Comparison of ENCODE assay signal across 9 cellular contexts in the genomic region with DNA sequence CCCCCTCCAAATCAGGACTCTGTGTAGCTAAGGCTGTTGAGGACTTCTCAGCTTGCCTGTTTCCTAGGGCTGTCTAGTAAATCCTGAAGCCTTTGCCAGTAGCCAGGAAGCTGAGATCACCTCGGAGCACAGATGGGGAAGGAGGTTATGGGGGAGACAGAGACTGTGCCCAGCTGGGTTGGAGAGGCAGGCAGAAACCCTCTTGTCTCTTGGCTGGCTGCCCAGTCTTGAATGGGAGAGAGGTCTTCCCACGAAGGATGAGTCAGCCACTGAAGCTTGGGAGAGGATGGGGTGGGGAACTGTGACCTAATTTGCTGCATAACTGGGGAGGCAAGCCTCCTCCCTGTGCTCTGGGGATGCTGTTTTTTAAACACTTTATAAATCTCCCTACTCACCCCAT.
DNase-seq lines count a peak whose midpoint lies in the region; TF ChIP-seq lines count a peak whose summit lies in the region.
"Had no signal": no experiment of that assay in that cellular context is flagged by ENCODE, and none has a peak within 500 bp of the region (broad histone marks: within the 10 kb centered on the region; RNA-seq: fewer than 3 reads in every experiment).

No MANE protein-coding gene starts in this region.

- H3K36me3 ChIP-seq in HEK293 (ENCODE audit: control insufficient read depth in 2 of 2, insufficient read depth in 1 of 2, low read length in 2 of 2) = no peaks in the 10 kb centered on the region
- H3K36me3 ChIP-seq in osteoblast (ENCODE audit: insufficient read depth, low read length) = no peaks in the 10 kb centered on the region
- H3K36me3 ChIP-seq in CD8-positive, alpha-beta memory T cell (ENCODE audit: insufficient read depth, low read length) = no peaks in the 10 kb centered on the region

- no peaks in the 10 kb centered on the region for H4K20me1 ChIP-seq in osteoblast (ENCODE audit: insufficient read depth, low read length)

- H3K79me2 ChIP-seq in osteoblast (ENCODE audit: insufficient read depth, low read length) = no peaks in the 10 kb centered on the region

- H3K9me3 Mint-ChIP-seq in CD8-positive, alpha-beta memory T cell = peaks cover 0 to 3% (median 0%) of the 10 kb centered on the region in 5 donors

- H3K4me1 ChIP-seq in HEK293 (ENCODE audit: control insufficient read depth, insufficient read depth, low read length) (no peaks in the 10 kb centered on the region; the same call in 1 of the 2 replicates), osteoblast (ENCODE audit: insufficient read depth, low read length) (no peaks in the 10 kb centered on the region)
- no peaks in the 10 kb centered on the region for H3K4me1 ChIP-seq in CD8-positive, alpha-beta memory T cell (ENCODE audit: insufficient read depth, low read length)

- H3K4me3 ChIP-seq in HEK293 (ENCODE audit: low read depth, low read length) (no peak overlapping the region), astrocyte of the spinal cord (ENCODE audit: low read depth, low read length) (no peak overlapping the region), osteoblast (ENCODE audit: insufficient read depth, low read length) (no peak overlapping the region)
- H3K4me3 ChIP-seq in CD8-positive, alpha-beta memory T cell (ENCODE audit: low read length) = no peak overlapping the region

- no peak overlapping the region for H2AFZ ChIP-seq in osteoblast (ENCODE audit: low read length)

- H3K9me3 ChIP-seq in HEK293 (ENCODE audit: control insufficient read depth, insufficient read depth, low read depth, low read length) (no peaks in the 10 kb centered on the region), osteoblast (ENCODE audit: low read depth, low read length) (no peaks in the 10 kb centered on the region)
- no peaks in the 10 kb centered on the region for H3K9me3 ChIP-seq in CD8-positive, alpha-beta memory T cell (ENCODE audit: low read length)

- peak; percentile 0 for DNase-seq in NCI-H2227 treated with DMSO at 0.1 percent for 48 hours (lab: John Stamatoyannopoulos, UW)
- DNase-seq in astrocyte of the spinal cord (ENCODE audit: low read depth, low spot score) = peak; percentile 40
- DNase-seq in pons (ENCODE audit: low spot score) = peak; percentile 79
- DNase-seq in MV-4-11 (lab: John Stamatoyannopoulos, UW) = no peak
- no peak for DNase-seq in activated CD4-positive, alpha-beta T cell treated with anti-CD3 and anti-CD28 coated beads, Interleukin-2, amount 50 U/mL, for 48 hours
- DNase-seq in osteoblast (ENCODE audit: insufficient read length, low spot score, missing footprints) = no peak
- DNase-seq in CD8-positive, alpha-beta memory T cell = no peak
- DNase-seq: T-helper 1 cell had no signal

- no peak overlapping the region for H3K4me2 ChIP-seq in osteoblast (ENCODE audit: insufficient read depth, low read length)

- TF ChIP-seq CTCF in HEK293 (tag by site-specific recombination; IDR thresholded peaks at IDR 0.05) = no peak
- TF ChIP-seq CTCF in astrocyte of the spinal cord (IDR thresholded peaks at IDR 0.05; ENCODE audit: low read depth, low read length) = no peak
- no peak for TF ChIP-seq CTCF in osteoblast (IDR thresholded peaks at IDR 0.05; ENCODE audit: extremely low read depth, low read depth, low read length)

- H3K27ac ChIP-seq in HEK293 (ENCODE audit: extremely low read depth, low read depth, low read length) = no peak overlapping the region
- H3K27ac ChIP-seq in osteoblast (ENCODE audit: low read depth, low read length) = no peak overlapping the region
- H3K27ac ChIP-seq in CD8-positive, alpha-beta memory T cell (ENCODE audit: low read depth, low read length) = no peak overlapping the region

- H3K4me1 Mint-ChIP-seq in CD8-positive, alpha-beta memory T cell = no peaks in the 10 kb centered on the region

- POLR2A ChIA-PET in HEK293 (lab: Yijun Ruan, JAX) = no interaction called here
- POLR2A ChIA-PET in CD8-positive, alpha-beta memory T cell (lab: Charles Lee) = no interaction called here

- in situ Hi-C loops in astrocyte of the spinal cord (cut with HindIII; ENCODE audit: low sequenced_read_pairs) = no loop called here

- no peak overlapping the region for H3K27ac Mint-ChIP-seq in CD8-positive, alpha-beta memory T cell

- H3K4me3 Mint-ChIP-seq in CD8-positive, alpha-beta memory T cell = no peak overlapping the region

- no peaks in the 10 kb centered on the region for H3K36me3 Mint-ChIP-seq in CD8-positive, alpha-beta memory T cell

- no peaks in the 10 kb centered on the region for H3K27me3 ChIP-seq in osteoblast (ENCODE audit: insufficient read depth, low read length)
- no peaks in the 10 kb centered on the region for H3K27me3 ChIP-seq in CD8-positive, alpha-beta memory T cell (ENCODE audit: insufficient read depth, low read length, poor library complexity, severe bottlenecking)

- H3K27me3 Mint-ChIP-seq in CD8-positive, alpha-beta memory T cell = no peaks in the 10 kb centered on the region

- CTCF ChIA-PET in HEK293 (lab: Yijun Ruan, JAX) = interaction anchor here (0.6 kb wide), 1 partner anchor 699 kb away, joined by 3 read pairs; no protein-coding TSS in a partner anchor
- CTCF ChIA-PET in CD8-positive, alpha-beta memory T cell (lab: Charles Lee) = no interaction called here

TF ChIP-seq in HEK293, 187 proteins besides CTCF, POLR2A, EP300 and RAD21 (continues in another document):
- peak; percentile 39 for TF ChIP-seq SP7 (tag by site-specific recombination; IDR thresholded peaks at IDR 0.05)
- TF ChIP-seq, protein P1, sequence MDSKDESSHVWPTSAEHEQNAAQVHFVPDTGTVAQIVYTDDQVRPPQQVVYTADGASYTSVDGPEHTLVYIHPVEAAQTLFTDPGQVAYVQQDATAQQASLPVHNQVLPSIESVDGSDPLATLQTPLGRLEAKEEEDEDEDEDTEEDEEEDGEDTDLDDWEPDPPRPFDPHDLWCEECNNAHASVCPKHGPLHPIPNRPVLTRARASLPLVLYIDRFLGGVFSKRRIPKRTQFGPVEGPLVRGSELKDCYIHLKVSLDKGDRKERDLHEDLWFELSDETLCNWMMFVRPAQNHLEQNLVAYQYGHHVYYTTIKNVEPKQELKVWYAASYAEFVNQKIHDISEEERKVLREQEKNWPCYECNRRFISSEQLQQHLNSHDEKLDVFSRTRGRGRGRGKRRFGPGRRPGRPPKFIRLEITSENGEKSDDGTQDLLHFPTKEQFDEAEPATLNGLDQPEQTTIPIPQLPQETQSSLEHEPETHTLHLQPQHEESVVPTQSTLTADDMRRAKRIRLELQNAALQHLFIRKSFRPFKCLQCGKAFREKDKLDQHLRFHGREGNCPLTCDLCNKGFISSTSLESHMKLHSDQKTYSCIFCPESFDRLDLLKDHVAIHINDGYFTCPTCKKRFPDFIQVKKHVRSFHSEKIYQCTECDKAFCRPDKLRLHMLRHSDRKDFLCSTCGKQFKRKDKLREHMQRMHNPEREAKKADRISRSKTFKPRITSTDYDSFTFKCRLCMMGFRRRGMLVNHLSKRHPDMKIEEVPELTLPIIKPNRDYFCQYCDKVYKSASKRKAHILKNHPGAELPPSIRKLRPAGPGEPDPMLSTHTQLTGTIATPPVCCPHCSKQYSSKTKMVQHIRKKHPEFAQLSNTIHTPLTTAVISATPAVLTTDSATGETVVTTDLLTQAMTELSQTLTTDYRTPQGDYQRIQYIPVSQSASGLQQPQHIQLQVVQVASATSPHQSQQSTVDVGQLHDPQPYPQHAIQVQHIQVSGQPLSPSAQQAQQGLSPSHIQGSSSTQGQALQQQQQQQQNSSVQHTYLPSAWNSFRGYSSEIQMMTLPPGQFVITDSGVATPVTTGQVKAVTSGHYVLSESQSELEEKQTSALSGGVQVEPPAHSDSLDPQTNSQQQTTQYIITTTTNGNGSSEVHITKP (tag by site-specific recombination; IDR thresholded peaks at IDR 0.05) = peak; percentile 47; the same call in 1 of the 2 replicates
- TF ChIP-seq ZBTB21 (tag by site-specific recombination; IDR thresholded peaks at IDR 0.05) = peak; percentile 76
- TF ChIP-seq ZNF660 (tag by site-specific recombination; IDR thresholded peaks at IDR 0.05) = peak; percentile 82
- no peak for TF ChIP-seq KLF9 (tag by site-specific recombination; IDR thresholded peaks at IDR 0.05; ENCODE audit: low read depth)
- peak; percentile 42 for TF ChIP-seq GLIS1 (tag by site-specific recombination; IDR thresholded peaks at IDR 0.05)
- 0 out of 2 replicates have a peak, but pooled peaks have one; percentile 15 for TF ChIP-seq ZNF366 (tag by site-specific recombination; conservative IDR thresholded peaks at IDR 0.05)
- TF ChIP-seq ZNF76 (tag by site-specific recombination; IDR thresholded peaks at IDR 0.05; ENCODE audit: borderline replicate concordance, low read depth) = no peak
- TF ChIP-seq ZNF624 (tag by site-specific recombination; IDR thresholded peaks at IDR 0.05) = no peak
- TF ChIP-seq ZNF335 (tag by site-specific recombination; conservative IDR thresholded peaks at IDR 0.05) = peak; percentile 78
- TF ChIP-seq ZEB2 (tag by site-specific recombination; IDR thresholded peaks at IDR 0.05) = peak; percentile 48; the same call in 1 of the 2 replicates
- no peak for TF ChIP-seq ZBTB17 (tag by site-specific recombination; IDR thresholded peaks at IDR 0.05)
- TF ChIP-seq ZNF600 (tag by site-specific recombination; IDR thresholded peaks at IDR 0.05) = 0 out of 2 replicates have a peak, but pooled peaks have one; percentile 13
- no peak for TF ChIP-seq ZNF169 (tag by site-specific recombination; IDR thresholded peaks at IDR 0.05)
- TF ChIP-seq, protein P2, sequence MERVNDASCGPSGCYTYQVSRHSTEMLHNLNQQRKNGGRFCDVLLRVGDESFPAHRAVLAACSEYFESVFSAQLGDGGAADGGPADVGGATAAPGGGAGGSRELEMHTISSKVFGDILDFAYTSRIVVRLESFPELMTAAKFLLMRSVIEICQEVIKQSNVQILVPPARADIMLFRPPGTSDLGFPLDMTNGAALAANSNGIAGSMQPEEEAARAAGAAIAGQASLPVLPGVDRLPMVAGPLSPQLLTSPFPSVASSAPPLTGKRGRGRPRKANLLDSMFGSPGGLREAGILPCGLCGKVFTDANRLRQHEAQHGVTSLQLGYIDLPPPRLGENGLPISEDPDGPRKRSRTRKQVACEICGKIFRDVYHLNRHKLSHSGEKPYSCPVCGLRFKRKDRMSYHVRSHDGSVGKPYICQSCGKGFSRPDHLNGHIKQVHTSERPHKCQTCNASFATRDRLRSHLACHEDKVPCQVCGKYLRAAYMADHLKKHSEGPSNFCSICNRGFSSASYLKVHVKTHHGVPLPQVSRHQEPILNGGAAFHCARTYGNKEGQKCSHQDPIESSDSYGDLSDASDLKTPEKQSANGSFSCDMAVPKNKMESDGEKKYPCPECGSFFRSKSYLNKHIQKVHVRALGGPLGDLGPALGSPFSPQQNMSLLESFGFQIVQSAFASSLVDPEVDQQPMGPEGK (tag by site-specific recombination; IDR thresholded peaks at IDR 0.05) = peak; percentile 41; the same call in 1 of the 2 replicates
- TF ChIP-seq KLF8 (tag by site-specific recombination; IDR thresholded peaks at IDR 0.05) = 0 out of 2 replicates have a peak, but pooled peaks have one; percentile 14

Comparison
In these comparisons a context has a peak if more than half of its experiments do, and no peak if none do; other contexts are left out.
1. DNase-seq: peak in NCI-H2227 treated with DMSO at 0.1 percent for 48 hours (single experiment), astrocyte of the spinal cord (single experiment) and pons (single experiment); none in MV-4-11 (single experiment), activated CD4-positive, alpha-beta T cell treated with anti-CD3 and anti-CD28 coated beads, Interleukin-2, amount 50 U/mL, for 48 hours (0 of 2), osteoblast (single experiment) and CD8-positive, alpha-beta memory T cell (0 of 5).